1 cellular context compared by ENCODE assay signal in genomic region chr1:20721117-20722061, GRCh38.
TF ChIP-seq lines count a peak whose summit lies in the region.

No MANE protein-coding gene starts in this region.

TF ChIP-seq in HepG2, 621 proteins besides CTCF, POLR2A, EP300 and RAD21:
- TF ChIP-seq ZFP90 (CRISPR knock-in tag; IDR thresholded peaks at IDR 0.05; ENCODE audit: borderline replicate concordance) = no peak
- TF ChIP-seq ZNF30 (CRISPR knock-in tag; IDR thresholded peaks at IDR 0.05) = no peak
- TF ChIP-seq ZBTB20 (CRISPR knock-in tag; IDR thresholded peaks at IDR 0.05; ENCODE audit: borderline replicate concordance, low read depth) = no peak
- TF ChIP-seq ATAD3A (CRISPR knock-in tag; IDR thresholded peaks at IDR 0.05) = no peak
- no peak for TF ChIP-seq ZNF850 (CRISPR knock-in tag; conservative IDR thresholded peaks at IDR 0.05)
- no peak for TF ChIP-seq HNRNPLL (IDR thresholded peaks at IDR 0.05; ENCODE audit: low read depth, low read length, poor library complexity, severe bottlenecking)
- no peak for TF ChIP-seq TCF12 (IDR thresholded peaks at IDR 0.05)
- no peak for TF ChIP-seq TCF12 (CRISPR knock-in tag; IDR thresholded peaks at IDR 0.05)
- no peak for TF ChIP-seq PAF1 (CRISPR knock-in tag; IDR thresholded peaks at IDR 0.05)
